22 cellular contexts compared by ENCODE assay signal in genomic region chr17:63354251-63354650, GRCh38.
"Had no signal": no experiment of that assay in that cellular context is flagged by ENCODE, and none has a peak within 500 bp of the region (broad histone marks: within the 10 kb centered on the region; RNA-seq: fewer than 3 reads in every experiment).

No MANE protein-coding gene starts in this region.

- H3K9me3 Mint-ChIP-seq: activated naive CD4-positive, alpha-beta T cell treated with anti-CD3 and anti-CD28 coated beads, Interleukin-2, amount 10 ng/mL, durations not matched to agents 7 days and 5 days; activated naive CD8-positive, alpha-beta T cell treated with anti-CD3 and anti-CD28 coated beads, Interleukin-2, amount 10 ng/mL, durations not matched to agents 7 days and 5 days; endodermal cell; natural killer cell; stimulated activated naive B cell treated with anti-CD40 and anti-IgM and Interleukin-4, amounts not matched to agents 10 μg/mL and 1 μg/mL and 100 μg/mL, for 72 hours had no signal

- H3K27me3 Mint-ChIP-seq: activated naive CD4-positive, alpha-beta T cell treated with anti-CD3 and anti-CD28 coated beads, Interleukin-2, amount 10 ng/mL, durations not matched to agents 7 days and 5 days; activated naive CD8-positive, alpha-beta T cell treated with anti-CD3 and anti-CD28 coated beads, Interleukin-2, amount 10 ng/mL, durations not matched to agents 7 days and 5 days; stimulated activated naive B cell treated with anti-CD40 and anti-IgM and Interleukin-4, amounts not matched to agents 10 μg/mL and 1 μg/mL and 100 μg/mL, for 72 hours had no signal

- H3K36me3 Mint-ChIP-seq: activated naive CD4-positive, alpha-beta T cell treated with anti-CD3 and anti-CD28 coated beads, Interleukin-2, amount 10 ng/mL, durations not matched to agents 7 days and 5 days; natural killer cell; stimulated activated naive B cell treated with anti-CD40 and anti-IgM and Interleukin-4, amounts not matched to agents 10 μg/mL and 1 μg/mL and 100 μg/mL, for 72 hours had no signal

- H3K4me1 Mint-ChIP-seq: activated naive CD4-positive, alpha-beta T cell treated with anti-CD3 and anti-CD28 coated beads, Interleukin-2, amount 10 ng/mL, durations not matched to agents 7 days and 5 days; activated naive CD8-positive, alpha-beta T cell treated with anti-CD3 and anti-CD28 coated beads, Interleukin-2, amount 10 ng/mL, durations not matched to agents 7 days and 5 days; endodermal cell; natural killer cell had no signal

- H3K36me3 ChIP-seq: thyroid gland had no signal

- H3K27me3 ChIP-seq: body of pancreas, heart left ventricle, left lung, stomach, thyroid gland, upper lobe of right lung had no signal

- H3K27ac Mint-ChIP-seq: activated naive CD4-positive, alpha-beta T cell treated with anti-CD3 and anti-CD28 coated beads, Interleukin-2, amount 10 ng/mL, durations not matched to agents 7 days and 5 days; activated naive CD8-positive, alpha-beta T cell treated with anti-CD3 and anti-CD28 coated beads, Interleukin-2, amount 10 ng/mL, durations not matched to agents 7 days and 5 days; endodermal cell; natural killer cell; stimulated activated naive B cell treated with anti-CD40 and anti-IgM and Interleukin-4, amounts not matched to agents 10 μg/mL and 1 μg/mL and 100 μg/mL, for 72 hours had no signal

- H3K27ac ChIP-seq: body of pancreas, heart left ventricle, left lung, lower lobe of right lung, stomach, thyroid gland, upper lobe of right lung, VCaP had no signal

- H3K4me1 ChIP-seq: left lung, lower lobe of right lung had no signal

- H3K4me3 Mint-ChIP-seq: activated naive CD4-positive, alpha-beta T cell treated with anti-CD3 and anti-CD28 coated beads, Interleukin-2, amount 10 ng/mL, durations not matched to agents 7 days and 5 days; activated naive CD8-positive, alpha-beta T cell treated with anti-CD3 and anti-CD28 coated beads, Interleukin-2, amount 10 ng/mL, durations not matched to agents 7 days and 5 days; endodermal cell; natural killer cell; stimulated activated naive B cell treated with anti-CD40 and anti-IgM and Interleukin-4, amounts not matched to agents 10 μg/mL and 1 μg/mL and 100 μg/mL, for 72 hours had no signal

- H3K4me3 ChIP-seq: body of pancreas, heart left ventricle, left lung, lower lobe of right lung, stomach, thyroid gland, upper lobe of right lung had no signal

- DNase-seq: activated CD4-positive, alpha-beta T cell treated with anti-CD3 and anti-CD28 coated beads for 4 hours; activated CD4-positive, alpha-beta T cell treated with anti-CD3 and anti-CD28 coated beads, Interleukin-2, amount 50 U/mL, for 48 hours; activated CD8-positive, alpha-beta memory T cell treated with anti-CD3 and anti-CD28 coated beads for 24 hours; activated effector memory CD4-positive, alpha-beta T cell treated with anti-CD3 and anti-CD28 coated beads, Interleukin-2, amount 50 U/mL, for 16 hours; activated naive CD4-positive, alpha-beta T cell treated with anti-CD3 and anti-CD28 coated beads, Interleukin-2, amount 10 ng/mL, durations not matched to agents 7 days and 5 days; activated naive CD8-positive, alpha-beta T cell treated with anti-CD3 and anti-CD28 coated beads, Interleukin-2, amount 10 ng/mL, durations not matched to agents 7 days and 5 days; body of pancreas; endodermal cell; heart left ventricle; left lung; lower lobe of right lung; mesendoderm; natural killer cell; right cardiac atrium; stimulated activated CD4-positive, alpha-beta T cell treated with anti-CD3 and anti-CD28 coated beads, Interleukin-15, amount 100 ng/mL, for 24 hours; stimulated activated CD4-positive, alpha-beta T cell treated with anti-CD3 and anti-CD28 coated beads, Interleukin-2, amount 100 ng/mL, for 24 hours; stimulated activated naive B cell treated with anti-CD40 and anti-IgM and Interleukin-4, amounts not matched to agents 10 μg/mL and 1 μg/mL and 100 μg/mL, for 72 hours; stomach; thyroid gland; upper lobe of right lung had no signal

- ATAC-seq: body of pancreas; esophagus mucosa; heart left ventricle; left lung; lower lobe of right lung; natural killer cell; right cardiac atrium; stimulated activated naive B cell treated with anti-CD40 and anti-IgM and Interleukin-4, amounts not matched to agents 10 μg/mL and 1 μg/mL and 100 μg/mL, for 72 hours; upper lobe of right lung had no signal

- H3K9me3 ChIP-seq: body of pancreas, heart left ventricle, left lung, lower lobe of right lung, stomach, thyroid gland, upper lobe of right lung had no signal
